In the genomic region with DNA sequence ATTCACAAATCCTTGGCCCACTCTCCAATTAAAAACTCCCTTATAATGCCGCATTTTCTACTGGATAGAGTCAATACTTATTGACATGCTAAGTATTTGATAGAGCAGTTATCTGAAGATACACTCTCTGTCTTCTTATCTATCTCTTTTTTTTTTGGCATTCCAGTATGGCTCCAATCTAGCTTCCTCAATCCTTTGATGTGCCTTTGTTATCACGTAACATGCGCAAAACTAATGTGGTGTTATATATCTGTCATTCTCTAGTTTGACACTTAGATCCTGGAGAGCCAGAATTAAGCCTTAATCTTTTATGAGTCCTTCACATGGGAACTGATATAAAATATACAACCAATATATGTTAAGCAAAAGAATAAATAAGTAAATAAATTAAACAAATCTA, we compare ENCODE assay signal across 22 cellular contexts. TPM values are rescaled to one million over a fixed set of nuclear protein-coding genes. Genes with fewer than 3 reads are reported as not detected.
"Had no signal": no experiment of that assay in that cellular context is flagged by ENCODE, and none has a peak within 500 bp of the region (broad histone marks: within the 10 kb centered on the region; RNA-seq: fewer than 3 reads in every experiment).

No MANE protein-coding gene starts in this region.

- H3K27ac ChIP-seq: adrenal gland, PC-9, VCaP had no signal

- DNase-seq: activated CD4-positive, alpha-beta memory T cell treated with anti-CD3 and anti-CD28 coated beads for 36 hours; activated CD4-positive, alpha-beta T cell treated with anti-CD3 and anti-CD28 coated beads, Interleukin-2, amount 10 ng/mL, durations not matched to agents 7 days and 5 days; activated CD4-positive, CD25-positive, alpha-beta regulatory T cell; activated gamma-delta T cell; activated naive CD4-positive, alpha-beta T cell treated with anti-CD3 and anti-CD28 coated beads for 36 hours; activated naive CD8-positive, alpha-beta T cell treated with anti-CD3 and anti-CD28 coated beads, Interleukin-2, amount 10 ng/mL, durations not matched to agents 7 days and 5 days; activated T-cell treated with anti-CD3 and anti-CD28 coated beads for 4 hours; activated T-cell treated with anti-CD3 and anti-CD28 coated beads, Interleukin-2, amount 50 U/mL, for 48 hours; adrenal gland; Kasumi-1; KBM-7; NCI-H1048; NCI-H1930; NCI-H2171; NCI-H226; NCI-H510A treated with DMSO at 0.1 percent for 48 hours; PC-9; SHP77 treated with DMSO at 0.1 percent for 48 hours had no signal

- FAIRE-seq: bronchial epithelial cell had no signal

- H3K4me3 ChIP-seq: adrenal gland, PC-9 had no signal

- H3K36me3 ChIP-seq: adrenal gland had no signal

- H3K9me3 ChIP-seq: adrenal gland had no signal

- H3K4me1 ChIP-seq: adrenal gland had no signal

RNA-seq across cellular contexts. Expression of a gene that starts 54.7 kb away (rescaled TPM):
- total RNA-seq: activated CD4-positive, alpha-beta memory T cell treated with anti-CD3 and anti-CD28 coated beads for 36 hours; activated CD4-positive, alpha-beta T cell treated with anti-CD3 and anti-CD28 coated beads, Interleukin-2, amount 10 ng/mL, durations not matched to agents 7 days and 5 days; activated CD8-positive, alpha-beta memory T cell treated with anti-CD3 and anti-CD28 coated beads for 36 hours; activated naive CD4-positive, alpha-beta T cell treated with anti-CD3 and anti-CD28 coated beads for 36 hours; bronchial epithelial cell; PC-9; SK-MEL-5 had no signal
